Comparison of ENCODE assay signal across 8 cellular contexts in the genomic region with DNA sequence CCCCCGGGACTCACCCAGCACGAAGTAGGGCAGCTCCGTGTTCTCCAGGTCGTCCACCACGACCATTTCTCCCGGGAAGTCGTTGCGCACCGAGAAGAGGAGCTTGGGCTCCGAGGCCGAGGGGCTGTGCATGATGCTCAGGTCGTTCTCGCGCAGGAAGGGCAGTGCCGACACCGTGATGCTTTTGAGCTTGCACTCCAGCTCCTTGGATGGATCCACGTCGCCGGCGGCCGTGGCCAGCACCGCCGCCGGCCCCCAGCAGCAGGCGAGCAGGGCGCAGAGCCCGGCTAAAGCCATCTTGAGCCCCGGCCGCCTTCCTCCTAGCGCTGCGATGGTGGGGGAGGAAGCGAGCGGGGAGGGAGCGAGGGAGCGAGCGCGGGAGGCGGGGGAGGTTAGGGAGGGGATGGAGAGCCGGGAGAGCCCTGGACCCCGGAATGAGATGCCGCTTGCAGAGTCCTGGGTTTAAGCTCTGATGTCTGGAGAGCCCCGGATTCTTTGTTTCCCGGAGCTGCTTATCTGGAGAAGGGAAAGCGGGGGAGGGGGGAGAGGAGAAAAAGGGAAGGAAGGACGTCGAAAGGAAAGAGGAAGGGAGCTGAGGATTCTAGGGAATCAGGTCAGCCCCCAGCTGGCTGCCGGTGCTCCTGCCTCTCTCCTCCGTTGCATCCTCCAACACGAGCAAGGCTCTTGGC. TPM values are rescaled to one million over a fixed set of nuclear protein-coding genes. Genes with fewer than 3 reads are reported as not detected.
DNase-seq lines count a peak whose midpoint lies in the region; TF ChIP-seq lines count a peak whose summit lies in the region.

ASTN1 (minus strand) TSS at position 333 of the 689 bp plus-strand sequence; CDS start at position 297, 36 bp downstream.

- H3K4me1 Mint-ChIP-seq in neural crest cell (peaks cover 30% of the 10 kb centered on the region), Caco-2 (ENCODE audit: low read depth, unreplicated experiment) (no peaks in the 10 kb centered on the region)

- H3K27me3 ChIP-seq in AG04450 (ENCODE audit: control insufficient read depth, insufficient read depth, low read length) (peaks cover 27% of the 10 kb centered on the region), Caco-2 (replicated peaks; ENCODE audit: control insufficient read depth, insufficient read depth, low read length) (no peaks in the 10 kb centered on the region), colonic mucosa (peaks cover 32% of the 10 kb centered on the region)

- H3K4me3 ChIP-seq in AG04450 (ENCODE audit: low read depth, low read length) (peak within 1 kb of the TSS; percentile 50), fibroblast of mammary gland (ENCODE audit: control insufficient read depth, low read depth, low read length) (peak within 1 kb of the TSS; percentile 41), Caco-2 (ENCODE audit: low read depth, low read length) (no peak within 1 kb of the TSS), colonic mucosa (no peak within 1 kb of the TSS)

- H3K4me3 Mint-ChIP-seq in neural crest cell (peak within 1 kb of the TSS; percentile 88), Caco-2 (ENCODE audit: unreplicated experiment) (no peak within 1 kb of the TSS)

- H3K36me3 Mint-ChIP-seq in neural crest cell (ENCODE audit: low read depth) (no peaks in the 10 kb centered on the region), Caco-2 (ENCODE audit: insufficient read depth, unreplicated experiment) (peaks cover 4% of the 10 kb centered on the region)

- H3K27me3 Mint-ChIP-seq in neural crest cell (ENCODE audit: low read depth) (peaks cover 23% of the 10 kb centered on the region), Caco-2 (ENCODE audit: insufficient read depth, unreplicated experiment) (peaks cover 11% of the 10 kb centered on the region)

- intact Hi-C loops in Caco-2 (cut with micrococcal nuclease; ENCODE audit: unreplicated experiment), result no loop called here
- intact Hi-C loops in colonic mucosa (cut with DNase I), result no loop called here

- H3K36me3 ChIP-seq in Caco-2 (ENCODE audit: control insufficient read depth, insufficient read depth, low read length) (no peaks in the 10 kb centered on the region), colonic mucosa (no peaks in the 10 kb centered on the region)

- POLR2A ChIA-PET in AG04450 (lab: Yijun Ruan, JAX) (interaction anchor here (0.7 kb wide), 1 partner anchor 67 kb away, joined by 4 read pairs; no protein-coding TSS in a partner anchor), Caco-2 (lab: Charles Lee) (no interaction called here)

- H3K27ac Mint-ChIP-seq in neural crest cell (ENCODE audit: unreplicated experiment) (peak within 1 kb of the TSS; percentile 44), Caco-2 (ENCODE audit: unreplicated experiment) (no peak within 1 kb of the TSS)

- H3K9me3 ChIP-seq in AG04450 (ENCODE audit: control insufficient read depth, insufficient read depth, low read length) (no peaks in the 10 kb centered on the region), Caco-2 (no peaks in the 10 kb centered on the region), colonic mucosa (no peaks in the 10 kb centered on the region)

- H3K4me1 ChIP-seq in Caco-2 (no peaks in the 10 kb centered on the region), colonic mucosa (no peaks in the 10 kb centered on the region)

- no peak for DNase-seq in AG04450 (ENCODE audit: low read depth, low spot score)
- DNase-seq in NCI-H2227 (lab: John Stamatoyannopoulos, UW; ENCODE audit: unreplicated experiment), result peak; percentile 67
- DNase-seq in fibroblast of mammary gland (ENCODE audit: low read depth), result no peak
- peak; percentile 49 for DNase-seq in neural crest cell (ENCODE audit: low read depth, low spot score)
- DNase-seq in Caco-2, result no peak
- DNase-seq in SIG-M5 (lab: John Stamatoyannopoulos, UW), result no peak
- no peak for DNase-seq in colonic mucosa
- DNase-seq in NCI-H226, result no peak

- H3K27ac ChIP-seq in AG04450 (ENCODE audit: low read depth, low read length) (no peak within 1 kb of the TSS), colonic mucosa (no peak within 1 kb of the TSS)

- CTCF ChIA-PET in AG04450 (lab: Charles Lee), result interaction anchor here (0.6 to 3.8 kb wide), 6 partner anchors 17 to 1838 kb away, joined by 3 to 17 read pairs (median 4); no protein-coding TSS in a partner anchor
- CTCF ChIA-PET in Caco-2 (lab: Charles Lee), result interaction anchor here (0.6 to 0.7 kb wide), 2 partner anchors 65 to 268 kb away, joined by 8 to 9 read pairs; no protein-coding TSS in a partner anchor

- no TSS peak for BruUV-seq in Caco-2 (replicated peaks; lab: Mats Ljungman, UMichigan)

- no peak for TF ChIP-seq CTCF in AG04450 (IDR thresholded peaks at IDR 0.05; ENCODE audit: low read depth, low read length)
- no peak for TF ChIP-seq CTCF in fibroblast of mammary gland (conservative IDR thresholded peaks at IDR 0.05; ENCODE audit: control insufficient read depth, insufficient read depth, low read depth, low read length)
- TF ChIP-seq CTCF in neural crest cell (conservative IDR thresholded peaks at IDR 0.05), result no peak
- no peak for TF ChIP-seq CTCF in Caco-2 (IDR thresholded peaks at IDR 0.05; ENCODE audit: insufficient read depth in 1 of 2, low read depth in 1 of 2, low read length in 1 of 2, severe bottlenecking in 1 of 2, unreplicated experiment in 1 of 2)
- no peak for TF ChIP-seq CTCF in colonic mucosa (IDR thresholded peaks at IDR 0.05)

- H3K9me3 Mint-ChIP-seq in neural crest cell, result no peaks in the 10 kb centered on the region
- H3K9me3 Mint-ChIP-seq in Caco-2 (ENCODE audit: unreplicated experiment), result no peaks in the 10 kb centered on the region

- H3K9ac ChIP-seq in colonic mucosa (ENCODE audit: low read depth in 2 of 2, low read length in 2 of 2), result no peak within 1 kb of the TSS

RNA-seq across cellular contexts. Expression of gene ASTN1, which starts in this region (rescaled TPM):
- 0.09 and 0.14 TPM in 2 replicates for polyA plus RNA-seq in AG04450 (2011; rRNA removed)
- polyA minus RNA-seq in AG04450 (2011; rRNA and poly(A)+ RNA removed), result 0.14 and 0.26 TPM in 2 replicates
- 21.8 TPM in 2 replicates for total RNA-seq in neural crest cell
- not detected in 2 replicates for total RNA-seq in Caco-2 (2022)
- total RNA-seq in colonic mucosa, result under 1 TPM; 0.15 to 0.42 TPM

Comparison
In these comparisons a context has a peak if more than half of its experiments do, and no peak if none do; other contexts are left out.
1. RNA of gene ASTN1 (total RNA-seq): 21.8 TPM in neural crest cell; 0.15 to 0.42 TPM in colonic mucosa and not detected in Caco-2; every median in the first group is over 10 times any median in the second.
2. DNase-seq: peak in NCI-H2227 (single experiment) and neural crest cell (single experiment); none in AG04450 (single experiment), fibroblast of mammary gland (single experiment), Caco-2 (0 of 2), SIG-M5 (single experiment), colonic mucosa (single experiment) and NCI-H226 (single experiment).
3. H3K4me3 ChIP-seq: peak in AG04450 (single experiment) and fibroblast of mammary gland (single experiment); none in Caco-2 (single experiment) and colonic mucosa (single experiment).